9 cellular contexts compared by ENCODE assay signal in the genomic region with DNA sequence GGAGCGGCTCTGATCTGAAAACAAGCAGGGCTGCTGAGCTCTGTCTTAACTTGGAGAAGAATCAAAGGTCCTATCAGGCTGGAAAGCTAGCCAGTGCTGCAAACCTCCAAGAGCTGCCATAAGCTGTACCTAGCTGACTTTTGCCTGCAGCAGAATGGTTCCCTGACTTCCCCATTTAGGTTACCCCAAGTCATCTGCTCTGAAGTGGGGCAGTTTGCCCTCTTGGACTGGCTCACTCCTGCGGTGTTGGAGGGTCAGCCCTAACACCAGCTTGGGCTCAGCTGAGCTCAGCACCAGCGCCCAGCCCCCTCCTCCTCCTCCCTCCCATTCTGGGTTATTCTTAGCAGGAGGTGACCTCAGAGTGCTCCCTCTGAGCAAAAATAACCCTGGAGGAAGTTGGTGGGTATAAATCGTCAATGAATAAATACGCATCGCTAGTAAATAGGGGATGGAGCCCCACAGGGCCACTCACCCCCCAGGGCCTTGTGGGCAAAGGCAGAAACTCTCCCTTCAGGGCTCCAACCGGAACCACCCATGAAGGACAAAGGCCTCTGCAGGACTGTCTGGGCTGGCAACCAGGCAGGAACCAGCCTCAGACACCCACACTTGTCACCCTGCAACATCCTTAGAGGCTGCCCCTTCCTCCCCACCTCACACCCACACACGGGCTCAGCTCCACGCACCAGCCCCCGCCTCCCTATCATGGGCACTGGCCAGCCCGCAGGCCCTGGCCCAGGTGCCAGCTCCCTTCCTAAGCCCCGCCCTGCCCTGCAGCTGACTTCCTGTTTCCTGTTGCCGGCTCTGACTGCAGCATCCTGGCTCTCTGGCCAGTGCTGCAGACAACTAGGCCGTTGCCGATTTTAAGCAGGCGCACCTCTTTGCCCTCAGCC. TPM values are rescaled to one million over a fixed set of nuclear protein-coding genes. Genes with fewer than 3 reads are reported as not detected.
A peak's percentile ranks its signal among the peaks of the same experiment; 100 is the strongest.
DNase-seq lines count a peak whose midpoint lies in the region; ATAC-seq, FAIRE-seq and TF ChIP-seq lines count a peak whose summit lies in the region.
"Had no signal": no experiment of that assay in that cellular context is flagged by ENCODE, and none has a peak within 500 bp of the region (broad histone marks: within the 10 kb centered on the region; RNA-seq: fewer than 3 reads in every experiment).

No MANE protein-coding gene starts in this region.

- H3K4me1 ChIP-seq in Peyer's patch (peaks cover 0 to 31% (median 16%) of the 10 kb centered on the region in 4 donors), heart left ventricle (peaks cover 10 to 68% (median 53%) of the 10 kb centered on the region in 12 donors)
- H3K4me1 ChIP-seq: HAP-1 had no signal

- WGBS in heart left ventricle, 4 donors = 6 to 10% (median 8%) methylated on average over 11 to 16 of the region's 16 CpGs

- intact Hi-C loops in activated naive CD4-positive, alpha-beta T cell treated with anti-CD3 and anti-CD28 coated beads for 36 hours (cut with micrococcal nuclease) = loop anchor here (1.0 kb wide), 3 partner anchors 9 to 19 kb away; no protein-coding TSS in a partner anchor
- intact Hi-C loops in heart left ventricle (cut with DNase I) (loop anchor here in 2 of 10 donors (2.0 to 5.0 kb wide), 3 partner anchors 16 to 46 kb away; a partner anchor contains a TSS), sciatic nerve (cut with DNase I) (no loop called here)

- H3K36me3 ChIP-seq in Peyer's patch (peaks cover 0 to 8% (median 0%) of the 10 kb centered on the region in 3 donors), heart left ventricle (peaks cover 0 to 34% (median 19%) of the 10 kb centered on the region in 9 donors)
- H3K36me3 ChIP-seq: HAP-1 had no signal

- peak overlapping the region; percentile 90 for H3K27ac Mint-ChIP-seq in activated naive CD4-positive, alpha-beta T cell treated with anti-CD3 and anti-CD28 coated beads for 36 hours

- no peaks in the 10 kb centered on the region for H3K9me3 ChIP-seq in Peyer's patch
- H3K9me3 ChIP-seq in heart left ventricle = no peaks in the 10 kb centered on the region
- H3K9me3 ChIP-seq: HAP-1 had no signal

- H3K9me3 Mint-ChIP-seq in activated naive CD4-positive, alpha-beta T cell treated with anti-CD3 and anti-CD28 coated beads for 36 hours = no peaks in the 10 kb centered on the region

- H3K27me3 Mint-ChIP-seq in activated naive CD4-positive, alpha-beta T cell treated with anti-CD3 and anti-CD28 coated beads for 36 hours (ENCODE audit: low read depth) = no peaks in the 10 kb centered on the region

- peaks cover 60% of the 10 kb centered on the region for H3K4me1 Mint-ChIP-seq in activated naive CD4-positive, alpha-beta T cell treated with anti-CD3 and anti-CD28 coated beads for 36 hours (ENCODE audit: low read depth)

- H3K27ac ChIP-seq in Peyer's patch (peak overlapping the region; percentile 83 to 92 (median 88)), heart left ventricle (peak overlapping the region; percentile 79 to 99 (median 95))

- TF ChIP-seq POLR2A in Peyer's patch (IDR thresholded peaks at IDR 0.05) (no peak), heart left ventricle (IDR thresholded peaks at IDR 0.05) (peak in 1 of 2 donors; percentile 38)

- TF ChIP-seq CTCF in Peyer's patch (IDR thresholded peaks at IDR 0.05) (no peak), heart left ventricle (IDR thresholded peaks at IDR 0.05) (peak in 1 of 12 donors; percentile 1)

- CTCF ChIA-PET in activated naive CD4-positive, alpha-beta T cell treated with anti-CD3 and anti-CD28 coated beads for 36 hours (lab: Charles Lee) = interaction anchor here (0.6 to 7.4 kb wide), 8 partner anchors 9 to 273 kb away, joined by 3 to 55 read pairs (median 4); no protein-coding TSS in a partner anchor

- peaks cover 19% of the 10 kb centered on the region for H3K36me3 Mint-ChIP-seq in activated naive CD4-positive, alpha-beta T cell treated with anti-CD3 and anti-CD28 coated beads for 36 hours (ENCODE audit: low read depth)

- H3K4me3 ChIP-seq in Peyer's patch = peak overlapping the region in 3 of 4 donors; percentile 9 to 26 (median 18)
- H3K4me3 ChIP-seq in heart left ventricle = peak overlapping the region in 10 of 12 donors; percentile 10 to 46 (median 32)
- H3K4me3 ChIP-seq: HAP-1 had no signal

- DNase-seq in AG20443 (ENCODE audit: low spot score) = peak; percentile 64
- DNase-seq in Peyer's patch = peak in 2 of 3 donors; percentile 93 to 94
- DNase-seq in activated naive CD4-positive, alpha-beta T cell treated with anti-CD3 and anti-CD28 coated beads for 36 hours = peak; percentile 89
- DNase-seq in heart left ventricle = peak; percentile 87 to 92 (median 88)
- DNase-seq in sciatic nerve (ENCODE audit: low spot score) = peak; percentile 81
- no peak for DNase-seq in RCC 7860 (ENCODE audit: low spot score)

- no peaks in the 10 kb centered on the region for H3K27me3 ChIP-seq in Peyer's patch
- H3K27me3 ChIP-seq in heart left ventricle = no peaks in the 10 kb centered on the region

- peak overlapping the region; percentile 68 for H3K4me3 Mint-ChIP-seq in activated naive CD4-positive, alpha-beta T cell treated with anti-CD3 and anti-CD28 coated beads for 36 hours

- no peak for FAIRE-seq in RCC 7860 (lab: Jason Lieb, UNC)

- peak; percentile 88 for ATAC-seq in GM18909 (IDR thresholded peaks at IDR 0.05; ENCODE audit: poor library complexity, unreplicated experiment)
- peak; percentile 84 for ATAC-seq in HG03108 (IDR thresholded peaks at IDR 0.05; ENCODE audit: unreplicated experiment)
- ATAC-seq in heart left ventricle = peak; percentile 91 to 94 (median 92)
- peak; percentile 85 for ATAC-seq in sciatic nerve

RNA-seq across cellular contexts. Expression of a gene that starts 46.9 kb away (rescaled TPM):
- total RNA-seq in Peyer's patch (100 to 1,000 TPM in 1 of 4 donors, 10 to 100 TPM in 3; 10.7 to 126 (median 27.7) TPM), heart left ventricle (10 to 100 TPM in 8 of 9 donors, 1 to 10 TPM in 1; 3.5 to 26.0 (median 18.6) TPM), sciatic nerve (35.0 TPM)
- total RNA-seq in activated naive CD4-positive, alpha-beta T cell treated with anti-CD3 and anti-CD28 coated beads for 36 hours = 10 to 100 TPM; 53.0 to 53.5 TPM
- polyA plus RNA-seq in heart left ventricle = 1 to 10 TPM; 9.1 to 9.2 TPM
